ENCODE assay signal across 18 cellular contexts in genomic region chr9:97958812-97959511, GRCh38. TPM values are rescaled to one million over a fixed set of nuclear protein-coding genes. Genes with fewer than 3 reads are reported as not detected.
DNase-seq lines count a peak whose midpoint lies in the region; ATAC-seq and TF ChIP-seq lines count a peak whose summit lies in the region.
"Had no signal": no experiment of that assay in that cellular context is flagged by ENCODE, and none has a peak within 500 bp of the region (broad histone marks: within the 10 kb centered on the region; RNA-seq: fewer than 3 reads in every experiment).

No MANE protein-coding gene starts in this region.

- DNase-seq in EH (ENCODE audit: low read depth) = peak; percentile 59
- peak; percentile 6 for DNase-seq in NCI-H226
- DNase-seq in omental fat pad (ENCODE audit: low spot score) = no peak
- no peak for DNase-seq in sigmoid colon
- DNase-seq in UCSD-AML1 (lab: John Stamatoyannopoulos, UW; ENCODE audit: unreplicated experiment) = no peak
- DNase-seq in WTC11 (ENCODE audit: low spot score) = no peak
- DNase-seq in stimulated activated naive CD4-positive, alpha-beta T cell (lab: John Stamatoyannopoulos, UW) = no peak
- DNase-seq: DMS 273 treated with DMSO at 0.1 percent for 48 hours, left cardiac atrium, NCI-H510A, SHP77, spleen, trophoblast cell had no signal

- TF ChIP-seq EP300 in sigmoid colon (IDR thresholded peaks at IDR 0.05) = no peak

- peak overlapping the region; percentile 1 for H3K27ac ChIP-seq in cingulate gyrus (ENCODE audit: low read depth, low read length)
- peak overlapping the region in 1 of 4 donors; percentile 37 for H3K27ac ChIP-seq in sigmoid colon
- H3K27ac ChIP-seq: gastroesophageal sphincter, spleen, VCaP had no signal

- no peak overlapping the region for H3K4me3 Mint-ChIP-seq in WTC11
- H3K4me3 Mint-ChIP-seq: nephron had no signal

- POLR2A ChIA-PET in WTC11 (lab: Charles Lee) = no interaction called here

- intact Hi-C loops in sigmoid colon (cut with DNase I) = no loop called here

- no peaks in the 10 kb centered on the region for H3K4me1 ChIP-seq in sigmoid colon
- H3K4me1 ChIP-seq: gastroesophageal sphincter, spleen had no signal

- H3K27ac Mint-ChIP-seq in WTC11 = no peak overlapping the region
- H3K27ac Mint-ChIP-seq: nephron had no signal

- ATAC-seq in omental fat pad (ENCODE audit: low FRiP score) (peak; percentile 6), WTC11 (no peak)
- ATAC-seq: gastroesophageal sphincter, left cardiac atrium had no signal

- H3K9me3 ChIP-seq in sigmoid colon = no peaks in the 10 kb centered on the region
- H3K9me3 ChIP-seq: gastroesophageal sphincter, spleen had no signal

- H3K4me1 Mint-ChIP-seq in WTC11 = no peaks in the 10 kb centered on the region
- H3K4me1 Mint-ChIP-seq: nephron had no signal

- H3K36me3 ChIP-seq in sigmoid colon = no peaks in the 10 kb centered on the region
- H3K36me3 ChIP-seq: gastroesophageal sphincter, spleen had no signal

- peaks cover 35% of the 10 kb centered on the region for H3K27me3 Mint-ChIP-seq in WTC11 (ENCODE audit: low read depth)

- H3K4me3 ChIP-seq in sigmoid colon = no peak overlapping the region
- H3K4me3 ChIP-seq: gastroesophageal sphincter, spleen had no signal

- TF ChIP-seq CTCF in omental fat pad (IDR thresholded peaks at IDR 0.05) = no peak
- TF ChIP-seq CTCF in sigmoid colon (IDR thresholded peaks at IDR 0.05) = no peak
- no peak for TF ChIP-seq CTCF in WTC11 (IDR thresholded peaks at IDR 0.05)

- no peaks in the 10 kb centered on the region for H3K9me3 Mint-ChIP-seq in WTC11
- H3K9me3 Mint-ChIP-seq: nephron had no signal

- H3K36me3 Mint-ChIP-seq in WTC11 = no peaks in the 10 kb centered on the region

- H3K27me3 ChIP-seq in sigmoid colon = no peaks in the 10 kb centered on the region
- H3K27me3 ChIP-seq: gastroesophageal sphincter, spleen had no signal

- CTCF ChIA-PET in WTC11 (lab: Charles Lee) = interaction anchor here (1.0 to 2.0 kb wide), 3 partner anchors 63 to 97 kb away, joined by 4 to 5 read pairs (median 5); partner anchors contain the start of gene NANS

- no peak for TF ChIP-seq POLR2A in sigmoid colon (IDR thresholded peaks at IDR 0.05)

- WGBS in sigmoid colon, 2 donors = 79 to 80% methylated on average over 5 of the region's 5 CpGs

TF ChIP-seq in WTC11, 78 proteins besides CTCF, POLR2A, EP300 and RAD21:
- TF ChIP-seq, protein P1, sequence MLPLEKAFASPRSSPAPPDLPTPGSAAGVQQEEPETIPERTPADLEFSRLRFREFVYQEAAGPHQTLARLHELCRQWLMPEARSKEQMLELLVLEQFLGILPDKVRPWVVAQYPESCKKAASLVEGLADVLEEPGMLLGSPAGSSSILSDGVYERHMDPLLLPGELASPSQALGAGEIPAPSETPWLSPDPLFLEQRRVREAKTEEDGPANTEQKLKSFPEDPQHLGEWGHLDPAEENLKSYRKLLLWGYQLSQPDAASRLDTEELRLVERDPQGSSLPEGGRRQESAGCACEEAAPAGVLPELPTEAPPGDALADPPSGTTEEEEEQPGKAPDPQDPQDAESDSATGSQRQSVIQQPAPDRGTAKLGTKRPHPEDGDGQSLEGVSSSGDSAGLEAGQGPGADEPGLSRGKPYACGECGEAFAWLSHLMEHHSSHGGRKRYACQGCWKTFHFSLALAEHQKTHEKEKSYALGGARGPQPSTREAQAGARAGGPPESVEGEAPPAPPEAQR (CRISPR knock-in tag; IDR thresholded peaks at IDR 0.05) = no peak
- TF ChIP-seq CBFB (CRISPR knock-in tag; IDR thresholded peaks at IDR 0.05; ENCODE audit: low read depth) = no peak
- no peak for TF ChIP-seq RORB (CRISPR knock-in tag; IDR thresholded peaks at IDR 0.05)
- no peak for TF ChIP-seq USF2 (CRISPR knock-in tag; IDR thresholded peaks at IDR 0.05)
- no peak for TF ChIP-seq GABPB1 (CRISPR knock-in tag; IDR thresholded peaks at IDR 0.05)
- no peak for TF ChIP-seq HMGA2 (CRISPR knock-in tag; IDR thresholded peaks at IDR 0.05)
- no peak for TF ChIP-seq CREM (CRISPR knock-in tag; IDR thresholded peaks at IDR 0.05)
- no peak for TF ChIP-seq ZNF671 (CRISPR knock-in tag; IDR thresholded peaks at IDR 0.05)
- no peak for TF ChIP-seq SP1 (CRISPR knock-in tag; conservative IDR thresholded peaks at IDR 0.05)
- TF ChIP-seq NFATC4 (CRISPR knock-in tag; IDR thresholded peaks at IDR 0.05) = no peak
- TF ChIP-seq NFE2L1 (CRISPR knock-in tag; IDR thresholded peaks at IDR 0.05) = no peak
- TF ChIP-seq ZNF263 (CRISPR knock-in tag; IDR thresholded peaks at IDR 0.05; ENCODE audit: low read depth) = no peak
- TF ChIP-seq IRF2 (CRISPR knock-in tag; IDR thresholded peaks at IDR 0.05; ENCODE audit: borderline replicate concordance, low read depth) = no peak
TF ChIP-seq in WTC11: peak in this region for 0.

RNA-seq across cellular contexts. Expression of gene HEMGN, which starts 21.0 kb away (rescaled TPM):
- 1 to 10 TPM in 1 of 4 donors, under 1 TPM in 2, not detected in 1; 0.19 to 1.1 (median 0.44) TPM for total RNA-seq in omental fat pad
- total RNA-seq in sigmoid colon = not detected
- polyA plus RNA-seq in sigmoid colon = under 1 TPM in 1 of 3 donors, not detected in 2; 0.25 TPM
- 0.11 to 0.14 TPM (median 0.11 TPM) in 3 replicates for total RNA-seq in WTC11 (2021)
- total RNA-seq: chondrocyte, gastroesophageal sphincter had no signal

RNA-seq across cellular contexts. Expression of gene ANP32B, which starts 24.2 kb away (rescaled TPM):
- total RNA-seq in omental fat pad = 10 to 100 TPM; 28.5 to 49.0 (median 48.5) TPM
- 10 to 100 TPM; 31.4 to 66.7 (median 51.3) TPM for total RNA-seq in sigmoid colon
- polyA plus RNA-seq in sigmoid colon = 100 to 1,000 TPM; 160 to 217 (median 198) TPM
- 149 to 156 TPM (median 150 TPM) in 3 replicates for total RNA-seq in WTC11 (2021)

RNA-seq across cellular contexts. Expression of gene TRMO, which starts 36.7 kb away (rescaled TPM):
- total RNA-seq in omental fat pad (10 to 100 TPM; 22.3 to 31.2 (median 24.3) TPM), sigmoid colon (10 to 100 TPM; 24.8 to 27.8 (median 25.7) TPM), WTC11 (2021) (3.3 to 4.6 TPM (median 3.9 TPM) in 3 replicates)
- 10 to 100 TPM in 2 of 3 donors, 1 to 10 TPM in 1; 7.8 to 15.5 (median 12.4) TPM for polyA plus RNA-seq in sigmoid colon

Comparison
In these comparisons a context has a peak if more than half of its experiments do, and no peak if none do; other contexts are left out.
1. DNase-seq: peak in EH (single experiment) and NCI-H226 (single experiment); none in omental fat pad (single experiment), sigmoid colon (single experiment), UCSD-AML1 (single experiment), WTC11 (single experiment) and stimulated activated naive CD4-positive, alpha-beta T cell (0 of 6).